8 cellular contexts compared by ENCODE assay signal in the genomic region with DNA sequence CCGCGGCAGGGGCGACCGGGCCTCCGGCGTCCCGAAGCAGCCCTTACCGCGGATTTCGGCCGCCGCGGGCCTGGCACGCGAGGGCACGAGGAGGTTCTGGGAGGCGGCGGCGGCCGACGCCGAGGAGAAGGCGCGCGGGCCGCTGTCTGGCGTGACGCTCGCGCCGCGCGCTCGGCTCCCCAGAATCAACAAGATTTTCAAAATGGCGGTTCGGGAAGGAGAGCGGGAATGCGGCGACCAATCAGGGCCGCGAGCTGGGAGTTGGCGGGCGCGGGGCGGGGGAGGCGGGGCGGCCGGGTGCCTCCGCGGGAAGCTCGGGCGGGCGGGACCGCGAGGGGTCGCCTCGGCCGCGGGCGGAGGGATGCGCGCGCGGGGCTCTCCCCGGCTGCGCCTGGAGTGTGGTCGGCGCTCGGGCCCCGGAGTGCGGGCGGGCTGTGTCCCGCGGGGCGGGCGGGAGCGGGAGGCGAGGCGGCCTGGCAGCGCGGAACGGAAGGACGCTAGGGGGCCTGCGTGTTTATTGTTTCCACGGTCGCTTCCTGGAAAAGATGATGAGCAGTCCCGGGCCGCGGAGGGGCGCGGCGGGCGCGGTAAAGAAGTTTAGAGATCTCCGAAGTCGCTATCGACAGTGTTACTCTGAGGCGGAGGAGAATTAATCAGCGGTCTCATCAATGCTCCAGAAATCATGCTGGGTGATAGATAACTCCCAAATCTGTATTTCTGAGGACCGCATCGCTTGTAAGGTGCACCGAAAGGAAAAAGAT. TPM values are rescaled to one million over a fixed set of nuclear protein-coding genes. Genes with fewer than 3 reads are reported as not detected.
DNase-seq lines count a peak whose midpoint lies in the region; ATAC-seq and TF ChIP-seq lines count a peak whose summit lies in the region.

A gene with protein sequence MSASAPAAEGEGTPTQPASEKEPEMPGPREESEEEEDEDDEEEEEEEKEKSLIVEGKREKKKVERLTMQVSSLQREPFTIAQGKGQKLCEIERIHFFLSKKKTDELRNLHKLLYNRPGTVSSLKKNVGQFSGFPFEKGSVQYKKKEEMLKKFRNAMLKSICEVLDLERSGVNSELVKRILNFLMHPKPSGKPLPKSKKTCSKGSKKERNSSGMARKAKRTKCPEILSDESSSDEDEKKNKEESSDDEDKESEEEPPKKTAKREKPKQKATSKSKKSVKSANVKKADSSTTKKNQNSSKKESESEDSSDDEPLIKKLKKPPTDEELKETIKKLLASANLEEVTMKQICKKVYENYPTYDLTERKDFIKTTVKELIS (minus strand): TSS at position 193 of the 761 bp plus-strand sequence. CDS start 543 bp downstream, outside the sequence.

- peaks cover 0 to 4% of the 10 kb centered on the region in 2 donors for H3K36me3 ChIP-seq in duodenal mucosa (ENCODE audit: control insufficient read depth in 1 of 2, insufficient read depth in 2 of 2, low read length in 2 of 2)

- DNase-seq in CD14-positive monocyte (ENCODE audit: low spot score) (peak; percentile 68), NCI-H748 treated with DMSO at 0.1 percent for 48 hours (lab: John Stamatoyannopoulos, UW) (peak; percentile 93), lower leg skin (ENCODE audit: low spot score in 2 of 2) (peak; percentile 79 to 97)
- DNase-seq in activated CD4-positive, alpha-beta memory T cell treated with anti-CD3 and anti-CD28 coated beads for 36 hours: peak; percentile 90
- DNase-seq in stimulated activated CD4-positive, alpha-beta T cell treated with anti-CD3 and anti-CD28 coated beads, Interleukin-4, amount 100 ng/mL, for 4 hours: peak; percentile 77 to 86

- H3K9me3 Mint-ChIP-seq in CD14-positive monocyte: peaks cover 0 to 8% (median 3%) of the 10 kb centered on the region in 7 donors
- peaks cover 7% of the 10 kb centered on the region for H3K9me3 Mint-ChIP-seq in activated CD4-positive, alpha-beta memory T cell treated with anti-CD3 and anti-CD28 coated beads for 36 hours

- peak within 1 kb of the TSS; percentile 82 to 90 for H3K9ac ChIP-seq in duodenal mucosa (ENCODE audit: low read depth in 1 of 2, low read length in 2 of 2)

- WGBS in lower leg skin, 2 donors: 1% methylated on average over 32 to 77 of the region's 102 CpGs

- H3K27ac Mint-ChIP-seq in CD14-positive monocyte: peak within 1 kb of the TSS; percentile 87 to 97 (median 95)
- peak within 1 kb of the TSS; percentile 96 for H3K27ac Mint-ChIP-seq in activated CD4-positive, alpha-beta memory T cell treated with anti-CD3 and anti-CD28 coated beads for 36 hours

- H3K4me3 ChIP-seq in duodenal mucosa (ENCODE audit: low read depth in 1 of 2, low read length in 2 of 2) (peak within 1 kb of the TSS; percentile 87 to 95), lower leg skin (ENCODE audit: low read depth, poor library complexity, severe bottlenecking) (peak within 1 kb of the TSS; percentile 84)

- TF ChIP-seq POLR2A in lower leg skin (IDR thresholded peaks at IDR 0.05): no peak

- intact Hi-C loops in CD14-positive monocyte (cut with micrococcal nuclease) (loop anchor here (5.0 to 10.0 kb wide), 5 partner anchors 60 to 238 kb away; partner anchors contain the start of genes KDM1B (in 2 of the 2), TPMT (in 2 of the 2) and RNF144B (in 1 of the 2)), lower leg skin (cut with DNase I; ENCODE audit: low total_unique reads) (no loop called here)
- intact Hi-C loops in activated CD4-positive, alpha-beta memory T cell treated with anti-CD3 and anti-CD28 coated beads for 36 hours (cut with micrococcal nuclease): loop anchor here (1.0 to 10.0 kb wide), 5 partner anchors 109 to 662 kb away; partner anchors contain the start of genes FAM8A1, KDM1B, RNF144B and TPMT

- H3K4me1 Mint-ChIP-seq in CD14-positive monocyte: peaks cover 45% of the 10 kb centered on the region
- peaks cover 48% of the 10 kb centered on the region for H3K4me1 Mint-ChIP-seq in activated CD4-positive, alpha-beta memory T cell treated with anti-CD3 and anti-CD28 coated beads for 36 hours (ENCODE audit: low read depth)

- H3K4me1 ChIP-seq in duodenal mucosa (ENCODE audit: control insufficient read depth in 1 of 2, insufficient read depth in 2 of 2, low read length in 2 of 2): peaks cover 33 to 38% of the 10 kb centered on the region in 2 donors

- no peaks in the 10 kb centered on the region for H3K27me3 ChIP-seq in duodenal mucosa (ENCODE audit: control insufficient read depth in 1 of 2, insufficient read depth in 2 of 2, low read length in 2 of 2)

- peak within 1 kb of the TSS; percentile 94 to 96 for H3K4me3 Mint-ChIP-seq in CD14-positive monocyte
- H3K4me3 Mint-ChIP-seq in activated CD4-positive, alpha-beta memory T cell treated with anti-CD3 and anti-CD28 coated beads for 36 hours: peak within 1 kb of the TSS; percentile 95

- H3K27me3 Mint-ChIP-seq in CD14-positive monocyte (ENCODE audit: low read depth in 3 of 3): no peaks in the 10 kb centered on the region
- no peaks in the 10 kb centered on the region for H3K27me3 Mint-ChIP-seq in activated CD4-positive, alpha-beta memory T cell treated with anti-CD3 and anti-CD28 coated beads for 36 hours

- POLR2A ChIA-PET in activated CD4-positive, alpha-beta memory T cell treated with anti-CD3 and anti-CD28 coated beads for 36 hours (lab: Charles Lee): interaction anchor here (0.9 kb wide), 1 partner anchor 23 kb away, joined by 4 read pairs; no protein-coding TSS in a partner anchor

- TF ChIP-seq CTCF in CD14-positive monocyte (IDR thresholded peaks at IDR 0.05): peak; percentile 69
- no peak for TF ChIP-seq CTCF in lower leg skin (IDR thresholded peaks at IDR 0.05)

- H3K36me3 Mint-ChIP-seq in CD14-positive monocyte: peaks cover 8 to 12% of the 10 kb centered on the region in 2 donors
- H3K36me3 Mint-ChIP-seq in activated CD4-positive, alpha-beta memory T cell treated with anti-CD3 and anti-CD28 coated beads for 36 hours: peaks cover 42% of the 10 kb centered on the region

- H3K9me3 ChIP-seq in duodenal mucosa (ENCODE audit: control insufficient read depth in 1 of 2, low read length in 2 of 2): no peaks in the 10 kb centered on the region

- peak; percentile 39 for ATAC-seq in GM19372 (IDR thresholded peaks at IDR 0.05; ENCODE audit: low read depth, unreplicated experiment)
- ATAC-seq in HG03571 (IDR thresholded peaks at IDR 0.05; ENCODE audit: unreplicated experiment): peak; percentile 39

- peak within 1 kb of the TSS; percentile 97 for H3K27ac ChIP-seq in duodenal mucosa (ENCODE audit: low read depth, low read length)

- CTCF ChIA-PET in activated CD4-positive, alpha-beta memory T cell treated with anti-CD3 and anti-CD28 coated beads for 36 hours (lab: Charles Lee): no interaction called here

RNA-seq across cellular contexts. Expression of the gene that starts here (rescaled TPM):
- polyA plus RNA-seq in CD14-positive monocyte: 10 to 100 TPM; 56.5 to 63.9 TPM
- total RNA-seq in activated CD4-positive, alpha-beta memory T cell treated with anti-CD3 and anti-CD28 coated beads for 36 hours: 100 to 1,000 TPM; 180 to 182 TPM
- 100 to 1,000 TPM in 1 of 4 donors, 10 to 100 TPM in 3; 69.0 to 101 (median 87.9) TPM for total RNA-seq in lower leg skin

Comparison
In these comparisons a context has a peak if more than half of its experiments do, and no peak if none do; other contexts are left out.
1. Peak in every context shown above with its lines: DNase-seq, ATAC-seq, H3K4me3 ChIP-seq and H3K27ac ChIP-seq.